Comparison of ENCODE assay signal across 8 cellular contexts in the genomic region with DNA sequence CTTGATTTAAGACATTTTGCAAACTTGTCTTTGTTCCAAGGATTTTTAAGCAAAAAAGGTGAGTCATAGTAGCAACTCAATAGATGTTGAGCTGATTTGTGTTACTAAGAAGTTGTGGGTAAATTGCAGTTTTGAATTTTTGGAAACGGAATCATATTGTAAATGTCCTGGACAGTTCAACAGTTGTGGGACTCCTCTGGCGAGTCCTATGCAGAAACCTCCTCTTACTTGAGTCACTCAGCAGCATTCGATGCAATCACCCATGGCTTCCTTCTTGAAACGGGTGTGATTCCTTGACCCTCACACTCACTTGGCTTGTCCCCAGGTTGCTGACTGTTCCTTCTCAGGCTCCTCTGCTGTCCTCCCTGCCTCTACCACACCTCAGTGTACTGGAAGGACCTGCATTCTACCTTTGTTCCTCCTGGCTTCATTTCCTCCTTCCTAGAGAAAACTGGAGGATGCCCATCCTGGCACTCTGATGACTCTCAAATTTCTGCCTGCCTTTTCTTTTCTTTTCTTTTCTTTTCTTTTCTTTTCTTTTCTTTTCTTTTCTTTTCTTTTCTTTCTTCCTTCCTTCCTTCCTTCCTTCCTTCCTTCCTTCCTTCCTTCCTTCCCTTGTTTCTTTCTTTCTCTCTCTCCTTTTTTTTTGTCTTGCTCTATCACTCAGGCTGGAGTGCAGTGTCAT. TPM values are rescaled to one million over a fixed set of nuclear protein-coding genes. Genes with fewer than 3 reads are reported as not detected.
A peak's percentile ranks its signal among the peaks of the same experiment; 100 is the strongest.
DNase-seq lines count a peak whose midpoint lies in the region; ATAC-seq, FAIRE-seq and TF ChIP-seq lines count a peak whose summit lies in the region.

No MANE protein-coding gene starts in this region.

- H3K4me1 ChIP-seq in CD4-positive, alpha-beta memory T cell (ENCODE audit: insufficient read depth, low read length): peaks cover 11% of the 10 kb centered on the region
- H3K4me1 ChIP-seq in Karpas-422 (ENCODE audit: low read length) (peaks cover 6% of the 10 kb centered on the region), trophoblast cell (ENCODE audit: control insufficient read depth in 1 of 2, insufficient read depth in 2 of 2, low read length in 2 of 2) (peaks cover 0 to 7% of the 10 kb centered on the region in 2 experiments), right cardiac atrium (ENCODE audit: control insufficient read depth, insufficient read depth, low read length) (peaks cover 2% of the 10 kb centered on the region)

- H2BK5ac ChIP-seq in trophoblast cell (ENCODE audit: low read depth, low read length, poor library complexity): no peak overlapping the region

- peaks cover 3 to 7% of the 10 kb centered on the region in 2 donors for H3K27me3 Mint-ChIP-seq in CD4-positive, alpha-beta memory T cell

- H4K20me1 ChIP-seq in Karpas-422 (ENCODE audit: insufficient read depth, low read depth, low read length): no peaks in the 10 kb centered on the region

- no peak for DNase-seq in CD4-positive, alpha-beta memory T cell
- no peak for DNase-seq in Karpas-422
- peak; percentile 50 for DNase-seq in bronchial epithelial cell (ENCODE audit: low read depth)
- DNase-seq in trophoblast cell: no peak
- no peak for DNase-seq in activated CD4-positive, CD25-positive, alpha-beta regulatory T cell treated with anti-CD3 and anti-CD28 coated beads, Interleukin-2, amount 50 U/mL, for 72 hours
- no peak for DNase-seq in right cardiac atrium

- peak overlapping the region in 2 of 7 donors; percentile 31 to 32 for H3K27ac Mint-ChIP-seq in CD4-positive, alpha-beta memory T cell

- no peak overlapping the region for H2BK12ac ChIP-seq in trophoblast cell (ENCODE audit: low read length)

- peak overlapping the region in 6 of 8 donors; percentile 25 to 84 (median 80) for H3K4me3 Mint-ChIP-seq in CD4-positive, alpha-beta memory T cell

- no peak overlapping the region for H3K14ac ChIP-seq in trophoblast cell (ENCODE audit: low read length)

- no peak overlapping the region for H2AK5ac ChIP-seq in trophoblast cell (ENCODE audit: low read length)

- CTCF ChIA-PET in CD4-positive, alpha-beta memory T cell (lab: Charles Lee; ENCODE audit: partially characterized antibody): no interaction called here

- peak overlapping the region; percentile 34 for H3K23ac ChIP-seq in trophoblast cell (ENCODE audit: low read length)

- H4K8ac ChIP-seq in trophoblast cell (ENCODE audit: low read depth, low read length): no peak overlapping the region

- no peaks in the 10 kb centered on the region for H3K9me3 ChIP-seq in CD4-positive, alpha-beta memory T cell (ENCODE audit: control insufficient read depth in 1 of 2, low read length in 2 of 2)
- H3K9me3 ChIP-seq in Karpas-422 (ENCODE audit: low read length) (no peaks in the 10 kb centered on the region), trophoblast cell (ENCODE audit: insufficient read depth, low read depth, low read length) (no peaks in the 10 kb centered on the region), right cardiac atrium (ENCODE audit: control insufficient read depth, low read length) (no peaks in the 10 kb centered on the region)

- H3K79me1 ChIP-seq in trophoblast cell (ENCODE audit: low read length): no peaks in the 10 kb centered on the region

- H3K9ac ChIP-seq in Karpas-422 (ENCODE audit: low read length): no peak overlapping the region
- no peak overlapping the region for H3K9ac ChIP-seq in trophoblast cell (ENCODE audit: low read length)

- H2AFZ ChIP-seq in Karpas-422 (ENCODE audit: low read length) (0 out of 2 replicates have a peak overlapping the region, but pooled peaks have one; percentile 21), trophoblast cell (ENCODE audit: insufficient read depth, low read length, poor library complexity) (no peak overlapping the region)

- WGBS in trophoblast cell (ENCODE audit: extremely low coverage, insufficient coverage, insufficient read length): no CpG with 5 or more reads among the region's 4 CpGs
- WGBS in right cardiac atrium: 51% methylated on average over 4 of the region's 4 CpGs

- H3K9me2 ChIP-seq in Karpas-422 (replicated peaks; ENCODE audit: insufficient read depth, low read length): no peaks in the 10 kb centered on the region

- H3K4me2 ChIP-seq in Karpas-422 (ENCODE audit: low read depth, low read length, poor library complexity, severe bottlenecking) (no peak overlapping the region), trophoblast cell (ENCODE audit: low read length) (no peak overlapping the region)

- peak; percentile 96 for FAIRE-seq in bronchial epithelial cell (lab: Jason Lieb, UNC)

- H3K18ac ChIP-seq in trophoblast cell (ENCODE audit: low read length): no peak overlapping the region

- H3K36me3 ChIP-seq in CD4-positive, alpha-beta memory T cell (ENCODE audit: insufficient read depth, low read length): no peaks in the 10 kb centered on the region
- H3K36me3 ChIP-seq in Karpas-422 (ENCODE audit: insufficient read depth, low read length): no peaks in the 10 kb centered on the region
- no peaks in the 10 kb centered on the region for H3K36me3 ChIP-seq in bronchial epithelial cell (ENCODE audit: control insufficient read depth, insufficient read depth, low read length)
- H3K36me3 ChIP-seq in trophoblast cell (ENCODE audit: control insufficient read depth in 1 of 2, insufficient read depth in 2 of 2, low read length in 2 of 2): no peaks in the 10 kb centered on the region

- no peak for TF ChIP-seq CTCF in bronchial epithelial cell (IDR thresholded peaks at IDR 0.05; ENCODE audit: insufficient read depth, low read length, severe bottlenecking)

- H3K4me3 ChIP-seq in CD4-positive, alpha-beta memory T cell (ENCODE audit: low read length in 2 of 2): no peak overlapping the region
- H3K4me3 ChIP-seq in Karpas-422 (ENCODE audit: low read length): no peak overlapping the region
- no peak overlapping the region for H3K4me3 ChIP-seq in bronchial epithelial cell (ENCODE audit: low read depth, low read length)
- H3K4me3 ChIP-seq in trophoblast cell (ENCODE audit: low read depth, low read length): no peak overlapping the region
- H3K4me3 ChIP-seq in right cardiac atrium (ENCODE audit: low read length): no peak overlapping the region

- H3K4me1 Mint-ChIP-seq in CD4-positive, alpha-beta memory T cell: peaks cover 14 to 28% (median 20%) of the 10 kb centered on the region in 4 donors

- POLR2A ChIA-PET in CD4-positive, alpha-beta memory T cell (lab: Charles Lee; ENCODE audit: partially characterized antibody): no interaction called here

- H4K91ac ChIP-seq in trophoblast cell (ENCODE audit: low read depth, low read length): no peak overlapping the region

- H2BK120ac ChIP-seq in trophoblast cell (ENCODE audit: insufficient read depth, low read length, poor library complexity): no peak overlapping the region

- H4K12ac ChIP-seq in trophoblast cell (ENCODE audit: low read depth, low read length): no peak overlapping the region

- H3K4ac ChIP-seq in trophoblast cell (ENCODE audit: low read depth, low read length): no peak overlapping the region

- no peak overlapping the region for H3K27ac ChIP-seq in CD4-positive, alpha-beta memory T cell (ENCODE audit: low read depth, low read length)
- H3K27ac ChIP-seq in Karpas-422 (ENCODE audit: low read length) (no peak overlapping the region), trophoblast cell (ENCODE audit: low read depth, low read length) (no peak overlapping the region), right cardiac atrium (ENCODE audit: low read length) (no peak overlapping the region)

- no peaks in the 10 kb centered on the region for H3K27me3 ChIP-seq in CD4-positive, alpha-beta memory T cell (ENCODE audit: insufficient read depth, low read length)
- H3K27me3 ChIP-seq in Karpas-422 (ENCODE audit: low read length) (no peaks in the 10 kb centered on the region; the same call in 1 of the 2 replicates), bronchial epithelial cell (ENCODE audit: control insufficient read depth, insufficient read depth, low read length) (no peaks in the 10 kb centered on the region), trophoblast cell (ENCODE audit: insufficient read depth, low read length) (peaks cover 2% of the 10 kb centered on the region), right cardiac atrium (ENCODE audit: control insufficient read depth, insufficient read depth) (no peaks in the 10 kb centered on the region)

- intact Hi-C loops in CD4-positive, alpha-beta memory T cell (cut with micrococcal nuclease): no loop called here
- intact Hi-C loops in right cardiac atrium (cut with DNase I): no loop called here

- H3K9me3 Mint-ChIP-seq in CD4-positive, alpha-beta memory T cell: no peaks in the 10 kb centered on the region

- no peaks in the 10 kb centered on the region for H3K36me3 Mint-ChIP-seq in CD4-positive, alpha-beta memory T cell

- ATAC-seq in HG03342 (IDR thresholded peaks at IDR 0.05; ENCODE audit: unreplicated experiment) (no peak), GM18517 (IDR thresholded peaks at IDR 0.05; ENCODE audit: unreplicated experiment) (no peak), right cardiac atrium (no peak)

- H3K79me2 ChIP-seq in Karpas-422 (ENCODE audit: low read length) (no peaks in the 10 kb centered on the region), trophoblast cell (ENCODE audit: control insufficient read depth, insufficient read depth, low read length, poor library complexity) (no peaks in the 10 kb centered on the region)

RNA-seq across cellular contexts. Expression of a gene that starts 52.8 kb away (rescaled TPM):
- under 1 TPM in 1 of 2 experiments, not detected in 1; 0.75 TPM for total RNA-seq in CD4-positive, alpha-beta memory T cell
- not detected for polyA plus RNA-seq in CD4-positive, alpha-beta memory T cell
- 0.04 and 0.14 TPM in 2 replicates for total RNA-seq in Karpas-422 (2014; rRNA removed; shearing (Covaris generic); ENCODE audit: low replicate concordance)
- not detected in 2 replicates for total RNA-seq in bronchial epithelial cell
- polyA plus RNA-seq in trophoblast cell (2013): 0.07 and 0.11 TPM in 2 replicates
- total RNA-seq in right cardiac atrium: 10 to 100 TPM; 10.8 to 23.6 (median 17.9) TPM
- polyA plus RNA-seq in right cardiac atrium: 4.5 TPM

Comparison
In these comparisons a context has a peak if more than half of its experiments do, and no peak if none do; other contexts are left out.
1. RNA of a gene that starts 52.8 kb away (total RNA-seq): 10.8 to 23.6 TPM in right cardiac atrium; 0.75 TPM in CD4-positive, alpha-beta memory T cell, 0.04 to 0.14 TPM in Karpas-422 and not detected in bronchial epithelial cell; every median in the first group is over 4 times any median in the second.